Comparison of ENCODE assay signal across 8 cellular contexts in the genomic region with DNA sequence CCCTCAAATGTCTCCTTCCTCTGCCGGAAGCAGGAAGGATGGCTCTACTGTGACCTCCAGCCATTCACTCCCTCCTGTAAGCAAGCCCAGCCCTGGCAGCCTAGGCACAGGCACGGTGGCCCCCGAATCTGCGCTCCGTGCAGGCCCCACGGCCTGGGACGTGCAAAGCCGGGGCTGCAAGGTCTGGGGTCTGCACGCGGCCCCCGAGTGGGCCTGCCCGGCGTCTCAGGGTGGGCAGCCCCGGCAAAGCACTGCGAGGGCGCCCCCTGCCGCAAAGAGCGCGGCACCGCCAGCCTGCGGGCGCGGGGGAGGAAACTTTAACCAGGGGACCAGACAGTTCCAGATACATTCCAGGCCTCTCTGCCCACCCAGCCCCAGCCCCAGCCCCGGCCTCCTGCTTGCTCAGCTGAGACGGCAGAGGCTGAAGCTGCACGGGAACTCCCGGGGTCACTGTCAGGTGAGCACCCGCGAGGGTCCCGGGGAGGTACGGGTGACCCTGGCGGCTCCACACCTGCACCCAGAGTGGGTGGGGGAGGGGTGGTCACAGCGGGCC.
DNase-seq lines count a peak whose midpoint lies in the region; ATAC-seq, FAIRE-seq and TF ChIP-seq lines count a peak whose summit lies in the region.

No MANE protein-coding gene starts in this region.

- H3K36me3 ChIP-seq in BE2C (peaks cover 32% of the 10 kb centered on the region), H7 (replicated peaks; ENCODE audit: control insufficient read depth, insufficient read depth, low read length) (peaks cover 23% of the 10 kb centered on the region), pancreas (peaks cover 0 to 14% (median 8%) of the 10 kb centered on the region in 3 donors)

- H3K27me3 ChIP-seq in BE2C (no peaks in the 10 kb centered on the region), H7 (ENCODE audit: control insufficient read depth, insufficient read depth, low read length) (no peaks in the 10 kb centered on the region), pancreas (no peaks in the 10 kb centered on the region)

- FAIRE-seq in frontal cortex (lab: Jason Lieb, UNC) (no peak), pancreas (lab: Jason Lieb, UNC) (no peak)

- TF ChIP-seq CTCF in BE2C (IDR thresholded peaks at IDR 0.05; ENCODE audit: low read depth, low read length) = peak; percentile 79
- TF ChIP-seq CTCF in pancreas (IDR thresholded peaks at IDR 0.05) = peak; percentile 40 to 78 (median 72)

- DNase-seq in BE2C (peak; percentile 95), H7 (peak; percentile 100), frontal cortex (ENCODE audit: low spot score in 2 of 2) (peak; percentile 82 to 85), pancreas (peak in 4 of 6 donors; percentile 36 to 86 (median 71)), NCI-H345 (lab: John Stamatoyannopoulos, UW) (no peak), T-helper 2 cell (no peak), NCI-H446 (lab: John Stamatoyannopoulos, UW) (no peak)

- peak overlapping the region in 2 of 4 donors; percentile 10 to 22 for H3K27ac ChIP-seq in pancreas

- intact Hi-C loops in pancreas (cut with DNase I) = no loop called here

- H3K9me3 ChIP-seq in BE2C = no peaks in the 10 kb centered on the region
- no peaks in the 10 kb centered on the region for H3K9me3 ChIP-seq in pancreas

- ATAC-seq in SK-N-SH treated with all-trans-retinoic acid at 6 μM for 48 hours = peak; percentile 84
- peak; percentile 46 to 75 (median 68) for ATAC-seq in pancreas

- peaks cover 20% of the 10 kb centered on the region for H3K4me1 ChIP-seq in BE2C
- peaks cover 20 to 28% (median 21%) of the 10 kb centered on the region in 3 donors for H3K4me1 ChIP-seq in pancreas

- WGBS in pancreas, 2 donors = 11 to 16% methylated on average over 26 to 33 of the region's 33 CpGs

- H3K4me3 ChIP-seq in BE2C (ENCODE audit: low read depth, low read length) (peak overlapping the region; percentile 48), H7 (ENCODE audit: insufficient read depth, low read depth, low read length) (peak overlapping the region; percentile 58), pancreas (peak overlapping the region; percentile 1 to 47 (median 22))

TF ChIP-seq in SK-N-SH treated with all-trans-retinoic acid at 6 μM for 48 hours, 23 proteins besides CTCF, POLR2A, EP300 and RAD21:
- TF ChIP-seq, protein P1, sequence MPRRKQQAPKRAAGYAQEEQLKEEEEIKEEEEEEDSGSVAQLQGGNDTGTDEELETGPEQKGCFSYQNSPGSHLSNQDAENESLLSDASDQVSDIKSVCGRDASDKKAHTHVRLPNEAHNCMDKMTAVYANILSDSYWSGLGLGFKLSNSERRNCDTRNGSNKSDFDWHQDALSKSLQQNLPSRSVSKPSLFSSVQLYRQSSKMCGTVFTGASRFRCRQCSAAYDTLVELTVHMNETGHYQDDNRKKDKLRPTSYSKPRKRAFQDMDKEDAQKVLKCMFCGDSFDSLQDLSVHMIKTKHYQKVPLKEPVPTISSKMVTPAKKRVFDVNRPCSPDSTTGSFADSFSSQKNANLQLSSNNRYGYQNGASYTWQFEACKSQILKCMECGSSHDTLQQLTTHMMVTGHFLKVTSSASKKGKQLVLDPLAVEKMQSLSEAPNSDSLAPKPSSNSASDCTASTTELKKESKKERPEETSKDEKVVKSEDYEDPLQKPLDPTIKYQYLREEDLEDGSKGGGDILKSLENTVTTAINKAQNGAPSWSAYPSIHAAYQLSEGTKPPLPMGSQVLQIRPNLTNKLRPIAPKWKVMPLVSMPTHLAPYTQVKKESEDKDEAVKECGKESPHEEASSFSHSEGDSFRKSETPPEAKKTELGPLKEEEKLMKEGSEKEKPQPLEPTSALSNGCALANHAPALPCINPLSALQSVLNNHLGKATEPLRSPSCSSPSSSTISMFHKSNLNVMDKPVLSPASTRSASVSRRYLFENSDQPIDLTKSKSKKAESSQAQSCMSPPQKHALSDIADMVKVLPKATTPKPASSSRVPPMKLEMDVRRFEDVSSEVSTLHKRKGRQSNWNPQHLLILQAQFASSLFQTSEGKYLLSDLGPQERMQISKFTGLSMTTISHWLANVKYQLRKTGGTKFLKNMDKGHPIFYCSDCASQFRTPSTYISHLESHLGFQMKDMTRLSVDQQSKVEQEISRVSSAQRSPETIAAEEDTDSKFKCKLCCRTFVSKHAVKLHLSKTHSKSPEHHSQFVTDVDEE (CRISPR knock-in tag; IDR thresholded peaks at IDR 0.05) = peak; percentile 51; the same call in 1 of the 2 replicates
- TF ChIP-seq ZNF565 (CRISPR knock-in tag; conservative IDR thresholded peaks at IDR 0.05; ENCODE audit: low read depth) = no peak
- TF ChIP-seq ZNF8 (CRISPR knock-in tag; IDR thresholded peaks at IDR 0.05) = no peak
- peak; percentile 41; the same call in 1 of the 2 replicates for TF ChIP-seq TCF4 (CRISPR knock-in tag; IDR thresholded peaks at IDR 0.05; ENCODE audit: borderline replicate concordance)

Comparison
In these comparisons a context has a peak if more than half of its experiments do, and no peak if none do; other contexts are left out.
1. DNase-seq: peak in BE2C (single experiment), H7 (single experiment), frontal cortex (2 of 2) and pancreas (4 of 6); none in NCI-H345 (single experiment), T-helper 2 cell (0 of 5) and NCI-H446 (0 of 2).
2. Peak in every context shown above with its lines, with median percentiles within 50 percentile points of each other: H3K4me3 ChIP-seq.